10 cellular contexts compared by ENCODE assay signal in the genomic region with DNA sequence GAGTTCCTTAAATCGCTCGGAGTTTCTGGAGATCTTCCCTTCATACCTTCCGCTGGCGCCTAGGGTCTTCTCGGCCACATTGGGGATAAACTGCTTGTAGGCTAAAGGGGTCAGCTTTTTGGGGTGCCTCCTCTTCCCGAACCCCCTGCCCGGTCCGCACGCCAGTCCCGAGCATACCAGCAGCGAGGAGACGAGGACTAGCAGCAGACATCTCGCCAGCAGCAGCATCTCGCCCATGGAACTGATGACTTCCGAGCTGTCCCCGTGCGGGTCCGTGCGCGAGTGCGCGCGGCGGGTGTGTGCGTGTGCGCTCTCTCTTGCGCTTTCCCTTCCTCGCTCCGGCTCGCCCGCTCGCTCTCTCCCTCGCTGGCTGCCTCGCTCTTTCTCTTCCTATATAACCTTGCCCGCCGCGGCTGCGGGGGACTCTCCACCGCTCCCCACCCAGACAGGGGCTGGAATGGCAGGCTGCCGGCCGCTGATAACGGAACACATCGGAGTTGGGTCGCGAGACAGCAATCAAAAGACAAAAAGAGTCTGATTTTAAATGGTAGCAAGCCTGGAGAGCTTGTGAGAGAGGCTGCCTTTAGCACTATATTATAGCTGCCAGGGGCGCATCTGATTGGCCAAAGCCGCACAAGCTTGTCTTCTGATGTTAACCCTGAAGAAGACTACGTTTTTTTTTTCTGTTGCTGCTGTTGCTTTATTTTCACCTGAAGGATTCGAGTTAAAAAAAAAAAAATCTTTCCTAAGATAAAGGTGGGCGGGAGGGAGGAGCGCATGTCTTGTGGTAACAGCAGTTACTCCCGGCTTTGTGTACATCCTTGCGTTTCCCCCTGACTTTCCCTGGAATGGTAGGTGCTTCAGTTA. TPM values are rescaled to one million over a fixed set of nuclear protein-coding genes. Genes with fewer than 3 reads are reported as not detected.
DNase-seq lines count a peak whose midpoint lies in the region; ATAC-seq and TF ChIP-seq lines count a peak whose summit lies in the region.
"Had no signal": no experiment of that assay in that cellular context is flagged by ENCODE, and none has a peak within 500 bp of the region (broad histone marks: within the 10 kb centered on the region; RNA-seq: fewer than 3 reads in every experiment).

Gene SHH (minus strand): TSS at position 569 of the 867 bp plus-strand sequence. CDS start 341 bp downstream, at position 228.

- H3K4me1 ChIP-seq in left ventricle myocardium inferior: peaks cover 37% of the 10 kb centered on the region
- H3K4me1 ChIP-seq in lower lobe of right lung: peaks cover 42% of the 10 kb centered on the region

- H3K9me3 ChIP-seq in left ventricle myocardium inferior (replicated peaks) (no peaks in the 10 kb centered on the region), lower lobe of right lung (no peaks in the 10 kb centered on the region)

- H3K27me3 ChIP-seq in left ventricle myocardium inferior (ENCODE audit: low read depth): peaks cover 100% of the 10 kb centered on the region
- peaks cover 90% of the 10 kb centered on the region for H3K27me3 ChIP-seq in lower lobe of right lung (ENCODE audit: low read depth)

- intact Hi-C loops in left ventricle myocardium inferior (cut with micrococcal nuclease) (no loop called here), left ventricle myocardium superior (cut with micrococcal nuclease) (no loop called here), lower lobe of right lung (cut with DNase I) (loop anchor here (10.0 kb wide), 1 partner anchor 663 kb away; no protein-coding TSS in a partner anchor)

- ATAC-seq in left ventricle myocardium superior (no peak), lower lobe of right lung (no peak), HG02588 (IDR thresholded peaks at IDR 0.05; ENCODE audit: unreplicated experiment) (no peak), GM21390 (IDR thresholded peaks at IDR 0.05; ENCODE audit: unreplicated experiment) (no peak)

- H3K4me3 ChIP-seq in left ventricle myocardium inferior (peak within 1 kb of the TSS; percentile 9), lower lobe of right lung (peak within 1 kb of the TSS; percentile 35)

- H3K36me3 ChIP-seq in left ventricle myocardium inferior (no peaks in the 10 kb centered on the region), lower lobe of right lung (no peaks in the 10 kb centered on the region)

- DNase-seq in left ventricle myocardium inferior (no peak), left ventricle myocardium superior (no peak), astrocyte of the hippocampus (ENCODE audit: low read depth, low spot score) (peak; percentile 48), lower lobe of right lung (peak; percentile 37), ureter (ENCODE audit: low spot score) (no peak), HPDE6-E6E7 (ENCODE audit: extremely low spot score) (no peak)
- DNase-seq: activated CD4-positive, alpha-beta memory T cell treated with anti-CD3 and anti-CD28 coated beads for 36 hours; NCI-H1092 treated with DMSO at 0.1 percent for 48 hours had no signal

- no peak for TF ChIP-seq CTCF in left ventricle myocardium inferior (IDR thresholded peaks at IDR 0.05; ENCODE audit: borderline replicate concordance)
- no peak for TF ChIP-seq CTCF in lower lobe of right lung (IDR thresholded peaks at IDR 0.05)

- H3K27ac ChIP-seq in left ventricle myocardium inferior (replicated peaks) (no peak within 1 kb of the TSS), lower lobe of right lung (no peak within 1 kb of the TSS)

RNA-seq across cellular contexts. Expression of gene SHH, which starts in this region (rescaled TPM):
- total RNA-seq in left ventricle myocardium inferior (not detected), left ventricle myocardium superior (not detected), lower lobe of right lung (7.3 TPM), ureter (23.2 TPM)
- total RNA-seq: activated CD4-positive, alpha-beta memory T cell treated with anti-CD3 and anti-CD28 coated beads for 36 hours had no signal

Comparison
In these comparisons a context has a peak if more than half of its experiments do, and no peak if none do; other contexts are left out.
1. DNase-seq: peak in astrocyte of the hippocampus (single experiment) and lower lobe of right lung (single experiment); none in left ventricle myocardium inferior (single experiment), left ventricle myocardium superior (single experiment), ureter (single experiment) and HPDE6-E6E7 (single experiment).